In the genomic region with DNA sequence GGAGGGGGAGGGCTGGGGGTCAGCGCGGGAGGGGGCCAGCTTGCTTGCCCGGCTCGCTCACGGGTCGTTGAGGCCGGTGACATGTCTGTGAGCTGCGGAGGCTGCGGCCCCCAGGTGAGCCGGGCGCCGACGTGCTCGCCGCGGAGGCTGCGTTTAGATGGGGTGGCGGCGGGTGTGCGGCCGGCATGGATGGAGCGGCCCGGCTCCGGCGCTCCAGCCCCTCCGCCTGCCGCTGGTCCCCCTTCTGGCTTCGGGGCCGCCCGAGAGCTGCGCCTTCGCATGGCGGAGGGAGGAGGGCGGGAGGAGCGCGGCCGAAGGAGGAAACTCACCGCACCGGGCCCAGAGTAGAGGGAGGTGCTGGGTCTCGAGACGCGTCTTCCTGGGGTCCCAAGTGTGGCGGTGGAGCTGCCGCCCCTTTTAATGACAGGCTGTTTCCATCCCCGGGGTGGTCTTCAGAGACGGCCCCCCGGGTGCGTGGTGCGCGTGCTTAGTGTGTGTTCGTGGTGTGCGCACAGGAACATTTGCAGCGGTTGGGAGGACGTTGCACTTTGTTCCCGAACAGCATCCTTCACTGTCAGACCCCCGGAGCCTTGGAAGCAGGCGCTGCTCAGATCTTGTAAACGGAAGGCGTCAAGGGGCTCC, we compare ENCODE assay signal across 8 cellular contexts. TPM values are rescaled to one million over a fixed set of nuclear protein-coding genes. Genes with fewer than 3 reads are reported as not detected.
A peak's percentile ranks its signal among the peaks of the same experiment; 100 is the strongest.
DNase-seq lines count a peak whose midpoint lies in the region; ATAC-seq and TF ChIP-seq lines count a peak whose summit lies in the region.

Gene AKAP11 (plus strand): TSS at position 38 of the 642 bp plus-strand sequence. CDS start 14,197 bp downstream, outside the sequence.

- peak; percentile 29 for DNase-seq in Calu3
- DNase-seq in HT-29 (ENCODE audit: low spot score), result peak; percentile 58
- peak; percentile 77 for DNase-seq in astrocyte of the hippocampus (ENCODE audit: low read depth, low spot score)
- peak; percentile 23 for DNase-seq in skeletal muscle cell (ENCODE audit: low read depth)
- DNase-seq in MV-4-11 (lab: John Stamatoyannopoulos, UW), result no peak

- no peaks in the 10 kb centered on the region for H3K27me3 Mint-ChIP-seq in Calu3 (ENCODE audit: unreplicated experiment)
- H3K27me3 Mint-ChIP-seq in T-helper 1 cell treated with Interleukin-12 subunit alpha and Interleukin-12 subunit beta and Interleukin-4 antibody, amounts not matched to agents 30 μg/mL and 1 μg/mL, for 36 hours (ENCODE audit: low read depth), result peaks cover 5% of the 10 kb centered on the region

- CTCF ChIA-PET in Calu3 (lab: Charles Lee), result no interaction called here

- peak; percentile 3 for ATAC-seq in GM19468 (IDR thresholded peaks at IDR 0.05; ENCODE audit: extremely low read depth, unreplicated experiment)

- peaks cover 11% of the 10 kb centered on the region for H3K4me1 Mint-ChIP-seq in Calu3 (ENCODE audit: low read depth, unreplicated experiment)
- peaks cover 43% of the 10 kb centered on the region for H3K4me1 Mint-ChIP-seq in T-helper 1 cell treated with Interleukin-12 subunit alpha and Interleukin-12 subunit beta and Interleukin-4 antibody, amounts not matched to agents 30 μg/mL and 1 μg/mL, for 36 hours (ENCODE audit: low read depth)

- intact Hi-C loops in Calu3 (cut with micrococcal nuclease; ENCODE audit: unreplicated experiment), result no loop called here

- TF ChIP-seq CTCF in Calu3 (IDR thresholded peaks at IDR 0.05; ENCODE audit: unreplicated experiment), result no peak

- H3K27ac Mint-ChIP-seq in Calu3 (ENCODE audit: unreplicated experiment), result peak within 1 kb of the TSS; percentile 79
- H3K27ac Mint-ChIP-seq in T-helper 1 cell treated with Interleukin-12 subunit alpha and Interleukin-12 subunit beta and Interleukin-4 antibody, amounts not matched to agents 30 μg/mL and 1 μg/mL, for 36 hours, result peak within 1 kb of the TSS; percentile 90

- BruUV-seq in Calu3 (replicated peaks; lab: Mats Ljungman, UMichigan), result no TSS peak

- peak within 1 kb of the TSS; percentile 78 for H3K4me3 Mint-ChIP-seq in Calu3 (ENCODE audit: low read depth, unreplicated experiment)
- H3K4me3 Mint-ChIP-seq in T-helper 1 cell treated with Interleukin-12 subunit alpha and Interleukin-12 subunit beta and Interleukin-4 antibody, amounts not matched to agents 30 μg/mL and 1 μg/mL, for 36 hours, result peak within 1 kb of the TSS; percentile 93

- H3K9me3 Mint-ChIP-seq in Calu3 (ENCODE audit: low read depth, unreplicated experiment), result peaks cover 8% of the 10 kb centered on the region
- no peaks in the 10 kb centered on the region for H3K9me3 Mint-ChIP-seq in T-helper 1 cell treated with Interleukin-12 subunit alpha and Interleukin-12 subunit beta and Interleukin-4 antibody, amounts not matched to agents 30 μg/mL and 1 μg/mL, for 36 hours

- H3K4me3 ChIP-seq in iPS-11a (ENCODE audit: low read depth, low read length), result peak within 1 kb of the TSS; percentile 79
- H3K4me3 ChIP-seq in skeletal muscle cell (ENCODE audit: low read depth, low read length), result peak within 1 kb of the TSS; percentile 77

- peaks cover 20% of the 10 kb centered on the region for H3K36me3 Mint-ChIP-seq in Calu3 (ENCODE audit: insufficient read depth, unreplicated experiment)
- peaks cover 15% of the 10 kb centered on the region for H3K36me3 Mint-ChIP-seq in T-helper 1 cell treated with Interleukin-12 subunit alpha and Interleukin-12 subunit beta and Interleukin-4 antibody, amounts not matched to agents 30 μg/mL and 1 μg/mL, for 36 hours (ENCODE audit: low read depth)

RNA-seq across cellular contexts. Expression of gene AKAP11, which starts in this region (rescaled TPM):
- total RNA-seq in Calu3 (2022), result 14.2 and 14.4 TPM in 2 replicates
- total RNA-seq in HT-29 (2014; rRNA removed; shearing (Covaris generic)), result 9.2 and 9.7 TPM in 2 replicates
